ENCODE assay signal across 15 cellular contexts in the genomic region with DNA sequence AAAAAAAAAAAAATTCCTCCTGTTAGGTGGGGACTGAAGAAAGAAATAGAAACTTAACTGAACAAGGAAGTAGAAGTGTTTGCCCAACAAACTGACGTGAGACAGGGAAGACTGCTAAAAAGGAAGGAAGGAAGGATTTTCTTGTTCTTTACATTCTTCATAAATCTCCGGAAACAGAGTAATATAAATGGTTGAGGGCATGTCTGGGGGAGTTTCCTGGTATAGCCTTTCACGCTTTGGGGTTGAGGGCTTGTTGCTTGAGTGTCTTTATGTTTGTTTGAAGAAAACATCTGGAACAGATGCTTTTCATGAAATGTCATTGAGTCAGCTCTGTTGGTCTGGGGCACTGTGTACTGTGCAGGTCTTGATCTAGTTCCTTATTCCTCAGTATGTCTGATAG. TPM values are rescaled to one million over a fixed set of nuclear protein-coding genes. Genes with fewer than 3 reads are reported as not detected.
A peak's percentile ranks its signal among the peaks of the same experiment; 100 is the strongest.
DNase-seq lines count a peak whose midpoint lies in the region; ATAC-seq and TF ChIP-seq lines count a peak whose summit lies in the region.
"Had no signal": no experiment of that assay in that cellular context is flagged by ENCODE, and none has a peak within 500 bp of the region (broad histone marks: within the 10 kb centered on the region; RNA-seq: fewer than 3 reads in every experiment).

No MANE protein-coding gene starts in this region.

- DNase-seq in activated CD4-positive, alpha-beta T cell treated with anti-CD3 and anti-CD28 coated beads for 36 hours: no peak
- DNase-seq in activated CD4-positive, alpha-beta T cell treated with anti-CD3 and anti-CD28 coated beads for 4 hours: no peak
- peak; percentile 80 for DNase-seq in MV-4-11 (lab: John Stamatoyannopoulos, UW)
- no peak for DNase-seq in activated naive CD8-positive, alpha-beta T cell treated with anti-CD3 and anti-CD28 coated beads, Interleukin-2, amount 50 U/mL, for 24 hours
- no peak for DNase-seq in progenitor cell of endocrine pancreas (ENCODE audit: low spot score, unreplicated experiment)
- no peak for DNase-seq in NK-92 treated with Interleukin-12 subunit alpha and Interleukin-12 subunit beta, amount 100 ng/mL, for 24 hours (lab: John Stamatoyannopoulos, UW)
- DNase-seq in DMS79 (lab: John Stamatoyannopoulos, UW): no peak
- no peak for DNase-seq in DMS 273 treated with DMSO at 0.1 percent for 48 hours (lab: John Stamatoyannopoulos, UW)
- DNase-seq: activated CD4-positive, alpha-beta T cell treated with anti-CD3 and anti-CD28 coated beads, Interleukin-2, amount 50 U/mL, for 48 hours; DMS53; heart right ventricle; left lung; NCI-H1092; NCI-H226; occipital lobe had no signal

- H3K27me3 Mint-ChIP-seq in activated CD4-positive, alpha-beta T cell treated with anti-CD3 and anti-CD28 coated beads for 36 hours: no peaks in the 10 kb centered on the region
- no peaks in the 10 kb centered on the region for H3K27me3 Mint-ChIP-seq in activated naive CD8-positive, alpha-beta T cell treated with anti-CD3 and anti-CD28 coated beads, Interleukin-2, amount 50 U/mL, for 24 hours
- no peaks in the 10 kb centered on the region for H3K27me3 Mint-ChIP-seq in progenitor cell of endocrine pancreas

- H3K27ac Mint-ChIP-seq in activated CD4-positive, alpha-beta T cell treated with anti-CD3 and anti-CD28 coated beads for 36 hours: peak overlapping the region; percentile 45
- peak overlapping the region; percentile 68 for H3K27ac Mint-ChIP-seq in activated naive CD8-positive, alpha-beta T cell treated with anti-CD3 and anti-CD28 coated beads, Interleukin-2, amount 50 U/mL, for 24 hours
- no peak overlapping the region for H3K27ac Mint-ChIP-seq in progenitor cell of endocrine pancreas

- H3K9me3 Mint-ChIP-seq in activated CD4-positive, alpha-beta T cell treated with anti-CD3 and anti-CD28 coated beads for 36 hours (ENCODE audit: low read depth): no peaks in the 10 kb centered on the region
- H3K9me3 Mint-ChIP-seq in activated naive CD8-positive, alpha-beta T cell treated with anti-CD3 and anti-CD28 coated beads, Interleukin-2, amount 50 U/mL, for 24 hours: no peaks in the 10 kb centered on the region
- H3K9me3 Mint-ChIP-seq in progenitor cell of endocrine pancreas (ENCODE audit: low read depth): no peaks in the 10 kb centered on the region

- POLR2A ChIA-PET in activated CD4-positive, alpha-beta T cell treated with anti-CD3 and anti-CD28 coated beads for 36 hours (lab: Charles Lee): no interaction called here

- ATAC-seq in activated CD4-positive, alpha-beta T cell treated with anti-CD3 and anti-CD28 coated beads for 36 hours: no peak
- ATAC-seq in activated naive CD8-positive, alpha-beta T cell treated with anti-CD3 and anti-CD28 coated beads, Interleukin-2, amount 50 U/mL, for 24 hours: no peak
- ATAC-seq: heart right ventricle, left lung had no signal

- intact Hi-C loops in activated CD4-positive, alpha-beta T cell treated with anti-CD3 and anti-CD28 coated beads for 36 hours (cut with DNase I, micrococcal nuclease): no loop called here

- H3K36me3 Mint-ChIP-seq in activated CD4-positive, alpha-beta T cell treated with anti-CD3 and anti-CD28 coated beads for 36 hours (ENCODE audit: low read depth): peaks cover 47% of the 10 kb centered on the region
- H3K36me3 Mint-ChIP-seq in activated naive CD8-positive, alpha-beta T cell treated with anti-CD3 and anti-CD28 coated beads, Interleukin-2, amount 50 U/mL, for 24 hours (ENCODE audit: low read depth): peaks cover 40% of the 10 kb centered on the region
- H3K36me3 Mint-ChIP-seq in progenitor cell of endocrine pancreas (ENCODE audit: insufficient read depth): peaks cover 14% of the 10 kb centered on the region

- CTCF ChIA-PET in activated CD4-positive, alpha-beta T cell treated with anti-CD3 and anti-CD28 coated beads for 36 hours (lab: Charles Lee): no interaction called here

- TF ChIP-seq CTCF in progenitor cell of endocrine pancreas (IDR thresholded peaks at IDR 0.05; ENCODE audit: unreplicated experiment): no peak

- peaks cover 25% of the 10 kb centered on the region for H3K4me1 Mint-ChIP-seq in activated CD4-positive, alpha-beta T cell treated with anti-CD3 and anti-CD28 coated beads for 36 hours
- peaks cover 24% of the 10 kb centered on the region for H3K4me1 Mint-ChIP-seq in activated naive CD8-positive, alpha-beta T cell treated with anti-CD3 and anti-CD28 coated beads, Interleukin-2, amount 50 U/mL, for 24 hours
- peaks cover 8% of the 10 kb centered on the region for H3K4me1 Mint-ChIP-seq in progenitor cell of endocrine pancreas (ENCODE audit: low read depth)

- H3K4me3 Mint-ChIP-seq in activated CD4-positive, alpha-beta T cell treated with anti-CD3 and anti-CD28 coated beads for 36 hours: no peak overlapping the region
- no peak overlapping the region for H3K4me3 Mint-ChIP-seq in activated naive CD8-positive, alpha-beta T cell treated with anti-CD3 and anti-CD28 coated beads, Interleukin-2, amount 50 U/mL, for 24 hours
- peak overlapping the region; percentile 5 for H3K4me3 Mint-ChIP-seq in progenitor cell of endocrine pancreas (ENCODE audit: low read depth)

RNA-seq across cellular contexts. Expression of gene TOR1B, which starts 3.1 kb away (rescaled TPM):
- total RNA-seq in activated CD4-positive, alpha-beta T cell treated with anti-CD3 and anti-CD28 coated beads for 36 hours: 10 to 100 TPM; 18.0 to 22.1 TPM
- 14.7 and 19.8 TPM in 2 replicates for total RNA-seq in progenitor cell of endocrine pancreas

RNA-seq across cellular contexts. Expression of gene TOR1A, which starts 17.8 kb away (rescaled TPM):
- 10 to 100 TPM; 34.9 to 39.7 TPM for total RNA-seq in activated CD4-positive, alpha-beta T cell treated with anti-CD3 and anti-CD28 coated beads for 36 hours
- total RNA-seq in progenitor cell of endocrine pancreas: 33.1 and 39.0 TPM in 2 replicates

RNA-seq across cellular contexts. Expression of gene C9orf78, which starts 28.9 kb away (rescaled TPM):
- 10 to 100 TPM; 42.8 to 59.8 TPM for total RNA-seq in activated CD4-positive, alpha-beta T cell treated with anti-CD3 and anti-CD28 coated beads for 36 hours
- 30.4 and 30.8 TPM in 2 replicates for total RNA-seq in progenitor cell of endocrine pancreas

RNA-seq across cellular contexts. Expression of gene USP20, which starts 29.1 kb away (rescaled TPM):
- total RNA-seq in activated CD4-positive, alpha-beta T cell treated with anti-CD3 and anti-CD28 coated beads for 36 hours: 10 to 100 TPM; 37.6 to 48.5 TPM
- 41.2 and 41.8 TPM in 2 replicates for total RNA-seq in progenitor cell of endocrine pancreas

RNA-seq across cellular contexts. Expression of gene PTGES, which starts 53.3 kb away (rescaled TPM):
- under 1 TPM; 0.09 to 0.16 TPM for total RNA-seq in activated CD4-positive, alpha-beta T cell treated with anti-CD3 and anti-CD28 coated beads for 36 hours
- 0.19 TPM in 1 of 2 replicates, not detected in the other for total RNA-seq in progenitor cell of endocrine pancreas
